In genomic region chr12:116309343-116309742, GRCh38 we compare ENCODE assay signal across 33 cellular contexts. TPM values are rescaled to one million over a fixed set of nuclear protein-coding genes. Genes with fewer than 3 reads are reported as not detected.
DNase-seq lines count a peak whose midpoint lies in the region; ATAC-seq, FAIRE-seq and TF ChIP-seq lines count a peak whose summit lies in the region.
"Had no signal": no experiment of that assay in that cellular context is flagged by ENCODE, and none has a peak within 500 bp of the region (broad histone marks: within the 10 kb centered on the region; RNA-seq: fewer than 3 reads in every experiment).

No MANE protein-coding gene starts in this region.

- H3K4me1 Mint-ChIP-seq in CD14-positive monocyte = peaks cover 16% of the 10 kb centered on the region
- H3K4me1 Mint-ChIP-seq: CD4-positive, alpha-beta memory T cell; CD8-positive, alpha-beta memory T cell had no signal

- no peak for TF ChIP-seq CTCF in HCT116 (IDR thresholded peaks at IDR 0.05 in 2 of 3, conservative IDR thresholded peaks at IDR 0.05 in 1 of 3; ENCODE audit: borderline replicate concordance in 1 of 3, insufficient read depth in 1 of 3, low read depth in 2 of 3, low read length in 2 of 3)
- TF ChIP-seq CTCF in HEK293 (tag by site-specific recombination; IDR thresholded peaks at IDR 0.05) = no peak
- no peak for TF ChIP-seq CTCF in K562 (IDR thresholded peaks at IDR 0.05 in 2 of 3, conservative IDR thresholded peaks at IDR 0.05 in 1 of 3; ENCODE audit: insufficient read depth in 2 of 3, low read depth in 1 of 3, low read length in 3 of 3)
- TF ChIP-seq CTCF in CD14-positive monocyte (IDR thresholded peaks at IDR 0.05) = no peak
- TF ChIP-seq CTCF in BE2C (IDR thresholded peaks at IDR 0.05; ENCODE audit: low read depth, low read length) = no peak

- no peaks in the 10 kb centered on the region for H3K27me3 ChIP-seq in HCT116 (ENCODE audit: insufficient read depth, low read length)
- no peaks in the 10 kb centered on the region for H3K27me3 ChIP-seq in K562 (ENCODE audit: control insufficient read depth in 2 of 2, insufficient read depth in 2 of 2, low read length in 2 of 2)
- H3K27me3 ChIP-seq in BE2C = no peaks in the 10 kb centered on the region
- H3K27me3 ChIP-seq: BLaER1; BLaER1 treated with 17β-estradiol and CSF1 and Interleukin-3, amounts not matched to agents 10 nM and 100 nM had no signal

- H3K9me2 ChIP-seq in HCT116 (ENCODE audit: insufficient read depth) = no peaks in the 10 kb centered on the region

- H3K9ac ChIP-seq in HCT116 (ENCODE audit: low read length) = no peak overlapping the region
- H3K9ac ChIP-seq in K562 (ENCODE audit: insufficient read depth in 1 of 2, low read depth in 2 of 2, low read length in 2 of 2) = no peak overlapping the region
- H3K9ac ChIP-seq: BLaER1; BLaER1 treated with 17β-estradiol and CSF1 and Interleukin-3, amounts not matched to agents 10 nM and 100 nM had no signal

- BruUV-seq in HCT116 (replicated peaks; lab: Mats Ljungman, UMichigan) (no TSS peak), K562 (replicated peaks; lab: Mats Ljungman, UMichigan) (no TSS peak)

- H3K4me3 ChIP-seq in HCT116 (replicated peaks in 1 of 2; ENCODE audit: low read depth in 1 of 2, low read length in 2 of 2) = no peak overlapping the region
- H3K4me3 ChIP-seq in HEK293 (ENCODE audit: low read depth, low read length) = no peak overlapping the region
- no peak overlapping the region for H3K4me3 ChIP-seq in K562
- no peak overlapping the region for H3K4me3 ChIP-seq in BE2C (ENCODE audit: low read depth, low read length)
- H3K4me3 ChIP-seq: A549; BLaER1; BLaER1 treated with 17β-estradiol and CSF1 and Interleukin-3, amounts not matched to agents 10 nM and 100 nM had no signal

- in situ Hi-C loops in K562 (cut with MboI) = no loop called here

- intact Hi-C loops in HCT116 (cut with micrococcal nuclease) = no loop called here
- intact Hi-C loops in K562 (cut with micrococcal nuclease) = no loop called here
- intact Hi-C loops in CD14-positive monocyte (cut with micrococcal nuclease) = loop anchor here in 1 of 2 donors (5.0 kb wide), 1 partner anchor 33 kb away; no protein-coding TSS in a partner anchor

- no peak overlapping the region for H3K27ac ChIP-seq in HCT116 (ENCODE audit: low read depth, low read length)
- no peak overlapping the region for H3K27ac ChIP-seq in HEK293 (ENCODE audit: extremely low read depth, low read depth, low read length)
- no peak overlapping the region for H3K27ac ChIP-seq in K562 (ENCODE audit: extremely low read depth, low read depth, low read length)
- H3K27ac ChIP-seq: 22Rv1; A549; BLaER1; BLaER1 treated with 17β-estradiol and CSF1 and Interleukin-3, amounts not matched to agents 10 nM and 100 nM; C4-2B had no signal

- ATAC-seq in HCT116 = no peak
- no peak for ATAC-seq in K562
- ATAC-seq: A549; CD8-positive, alpha-beta T cell had no signal

- CTCF ChIA-PET in HCT116 (lab: Charles Lee) = no interaction called here
- CTCF ChIA-PET in HEK293 (lab: Yijun Ruan, JAX) = no interaction called here
- CTCF ChIA-PET in K562 (lab: Yijun Ruan, JAX; ENCODE audit: low intra/inter-chr PET ratio) = no interaction called here

- peaks cover 0 to 5% (median 2%) of the 10 kb centered on the region in 7 donors for H3K9me3 Mint-ChIP-seq in CD14-positive monocyte

- TF ChIP-seq RAD21 in HCT116 (IDR thresholded peaks at IDR 0.05; ENCODE audit: low read depth) (no peak), K562 (CRISPR knock-in tag; conservative IDR thresholded peaks at IDR 0.05 in 1 of 2, IDR thresholded peaks at IDR 0.05 in 1 of 2) (no peak)

- RAD21 ChIA-PET in HCT116 (lab: Charles Lee; ENCODE audit: low non-redundant PET in 1 of 2, low total read pairs in 2 of 2, uncharacterized antibody in 2 of 2, unreplicated experiment in 2 of 2) = no interaction called here

- H3K79me2 ChIP-seq in HCT116 (ENCODE audit: insufficient read depth, low read length) (no peaks in the 10 kb centered on the region), K562 (ENCODE audit: control insufficient read depth, insufficient read depth, low read length) (no peaks in the 10 kb centered on the region)

- no peak for FAIRE-seq in K562 (lab: Jason Lieb, UNC)
- FAIRE-seq: A204.1, A549, D721Med, G401.6 had no signal

- H3K27ac Mint-ChIP-seq in CD14-positive monocyte = no peak overlapping the region
- H3K27ac Mint-ChIP-seq: B cell; CD4-positive, alpha-beta memory T cell; CD4-positive, alpha-beta T cell; CD4-positive, CD25-positive, alpha-beta regulatory T cell; CD8-positive, alpha-beta memory T cell; CD8-positive, alpha-beta T cell had no signal

- peaks cover 0 to 2% (median 0%) of the 10 kb centered on the region in 3 donors for H3K27me3 Mint-ChIP-seq in CD14-positive monocyte (ENCODE audit: low read depth in 3 of 3)
- H3K27me3 Mint-ChIP-seq: B cell; CD4-positive, alpha-beta T cell had no signal

- H2AFZ ChIP-seq in HCT116 (ENCODE audit: low read depth, low read length, poor library complexity, severe bottlenecking) = no peak overlapping the region
- H2AFZ ChIP-seq in K562 (ENCODE audit: low read depth, low read length) = no peak overlapping the region

- TF ChIP-seq POLR2A in HCT116 (IDR thresholded peaks at IDR 0.05; ENCODE audit: borderline replicate concordance, extremely low read depth, insufficient read depth, insufficient read length) (no peak), K562 (conservative IDR thresholded peaks at IDR 0.05) (no peak)

- H3K4me1 ChIP-seq in HCT116 (ENCODE audit: control insufficient read depth in 1 of 2, insufficient read depth in 2 of 2, low read length in 2 of 2) (no peaks in the 10 kb centered on the region), HEK293 (ENCODE audit: control insufficient read depth, insufficient read depth, low read length) (no peaks in the 10 kb centered on the region), K562 (replicated peaks in 1 of 2; ENCODE audit: control insufficient read depth in 2 of 2, insufficient read depth in 2 of 2, low read length in 2 of 2) (no peaks in the 10 kb centered on the region; a peak in 2 of 5 replicates), BE2C (0 out of 2 replicates have a peak, but pooled peaks cover 5% of the 10 kb centered on the region)
- H3K4me1 ChIP-seq: A549 had no signal

- POLR2A ChIA-PET in HCT116 (lab: Charles Lee) = no interaction called here
- POLR2A ChIA-PET in HEK293 (lab: Yijun Ruan, JAX) = no interaction called here
- POLR2A ChIA-PET in K562 (lab: Yijun Ruan, JAX) = no interaction called here

- no peak overlapping the region for H3K4me3 Mint-ChIP-seq in CD14-positive monocyte
- H3K4me3 Mint-ChIP-seq: B cell; CD4-positive, alpha-beta memory T cell; CD4-positive, alpha-beta T cell; CD4-positive, CD25-positive, alpha-beta regulatory T cell; CD8-positive, alpha-beta memory T cell; CD8-positive, alpha-beta T cell had no signal

- DNase-seq in HCT116 (ENCODE audit: low read depth, low spot score) = no peak
- no peak for DNase-seq in K562 (ENCODE audit: extremely low read depth in 1 of 4, low spot score in 3 of 4)
- DNase-seq in DMS153 (lab: John Stamatoyannopoulos, UW) = no peak
- DNase-seq in CD14-positive monocyte (ENCODE audit: low spot score) = no peak
- DNase-seq in BE2C = no peak
- DNase-seq: 8988T; ACHN; AML-193; C1 segment of cervical spinal cord; Caco-2; Calu3; CD4-positive, alpha-beta memory T cell; CD4-positive, alpha-beta T cell; CD4-positive, CD25-positive, alpha-beta regulatory T cell; CD8-positive, alpha-beta memory T cell; CD8-positive, alpha-beta T cell; COR-L47; DMS 273 treated with DMSO at 0.1 percent for 48 hours; DMS53; DMS79; DMS79 treated with DMSO at 0.1 percent for 48 hours; DND-41; EL had no signal

- H3K9me1 ChIP-seq in K562 (ENCODE audit: control insufficient read depth, insufficient read depth, low read length) = no peaks in the 10 kb centered on the region

- 58% methylated on average over 1 of the region's 1 CpG for whole genome bisulfite sequencing in K562 (ENCODE audit: insufficient coverage, low coverage, missing lambda C conversion rate)

- no peaks in the 10 kb centered on the region for H3K36me3 Mint-ChIP-seq in CD14-positive monocyte
- H3K36me3 Mint-ChIP-seq: CD4-positive, CD25-positive, alpha-beta regulatory T cell; CD8-positive, alpha-beta T cell had no signal

- H3K4me2 ChIP-seq in HCT116 (ENCODE audit: low read length) (no peak overlapping the region), K562 (ENCODE audit: insufficient read depth, low read length) (no peak overlapping the region)
- H3K4me2 ChIP-seq: A549; BLaER1; BLaER1 treated with 17β-estradiol and CSF1 and Interleukin-3, amounts not matched to agents 10 nM and 100 nM had no signal

- no peaks in the 10 kb centered on the region for H3K36me3 ChIP-seq in HCT116 (ENCODE audit: control insufficient read depth in 1 of 2, insufficient read depth in 2 of 2, low read length in 2 of 2)
- H3K36me3 ChIP-seq in HEK293 (ENCODE audit: control insufficient read depth in 2 of 2, insufficient read depth in 1 of 2, low read length in 2 of 2) = no peaks in the 10 kb centered on the region
- no peaks in the 10 kb centered on the region for H3K36me3 ChIP-seq in K562 (ENCODE audit: control insufficient read depth, insufficient read depth, low read length)
- no peaks in the 10 kb centered on the region for H3K36me3 ChIP-seq in BE2C
- H3K36me3 ChIP-seq: BLaER1; BLaER1 treated with 17β-estradiol and CSF1 and Interleukin-3, amounts not matched to agents 10 nM and 100 nM had no signal

- H4K20me1 ChIP-seq in HCT116 (ENCODE audit: insufficient read depth) (no peaks in the 10 kb centered on the region), K562 (replicated peaks; ENCODE audit: control insufficient read depth, insufficient read depth, low read length) (no peaks in the 10 kb centered on the region)
- H4K20me1 ChIP-seq: BLaER1; BLaER1 treated with 17β-estradiol and CSF1 and Interleukin-3, amounts not matched to agents 10 nM and 100 nM had no signal

- TF ChIP-seq EP300 in K562 (IDR thresholded peaks at IDR 0.05; ENCODE audit: low read length) = no peak

- H3K9me3 ChIP-seq in HCT116 (ENCODE audit: control insufficient read depth in 1 of 2, insufficient read depth in 1 of 2, low read depth in 1 of 2, low read length in 2 of 2) = peaks cover 0 to 5% of the 10 kb centered on the region in 2 experiments; a peak in 1 of 4 replicates
- no peaks in the 10 kb centered on the region for H3K9me3 ChIP-seq in HEK293 (ENCODE audit: control insufficient read depth, insufficient read depth, low read depth, low read length)
- H3K9me3 ChIP-seq in K562 (replicated peaks; ENCODE audit: control insufficient read depth, insufficient read depth, low read depth, low read length) = no peaks in the 10 kb centered on the region; the same call in 1 of the 2 replicates
- no peaks in the 10 kb centered on the region for H3K9me3 ChIP-seq in BE2C

RNA-seq across cellular contexts. Expression of gene MED13L, which starts 31.9 kb away (rescaled TPM):
- total RNA-seq in HCT116 (2021; ENCODE audit: unreplicated experiment) = 176 TPM
- 36.9 and 42.0 TPM in 2 replicates for polyA plus RNA-seq in HCT116 (2012)
- total RNA-seq in K562 (2011; cell fraction: chromatin; rRNA removed; ENCODE audit: low replicate concordance) = 259 and 607 TPM in 2 replicates
- 97.6 and 127 TPM in 2 replicates for total RNA-seq in K562 (2011; cell fraction: nucleolus; rRNA removed)
- 277 and 397 TPM in 2 replicates for total RNA-seq in K562 (2011; cell fraction: nucleoplasm; rRNA removed)
- 29.3 and 32.5 TPM in 2 replicates for total RNA-seq in K562 (2014; rRNA removed)
- 71.9 and 82.3 TPM in 2 replicates for total RNA-seq in K562 (2014; rRNA removed; fragmentation: Illumina TruSeq; extraction: Trizol)
- 70.1 and 70.8 TPM in 2 replicates for total RNA-seq in K562 (2015; rRNA removed; fragmentation: Illumina TruSeq; extraction: Trizol)
- total RNA-seq in K562 (2021) = 76.9 and 90.3 TPM in 2 replicates
- 45.8 and 48.0 TPM in 2 replicates for polyA plus RNA-seq in K562 (2011; rRNA removed)
- polyA plus RNA-seq in K562 (2011; cell fraction: cytosol; rRNA removed) = 26.1 and 36.3 TPM in 2 replicates
- 102 and 117 TPM in 2 replicates for polyA plus RNA-seq in K562 (2011; cell fraction: nucleus; rRNA removed)
- 29.2 and 39.4 TPM in 2 replicates for polyA plus RNA-seq in K562 (2012)
- polyA plus RNA-seq in K562 (2014; fragmentation: Illumina TruSeq; extraction: Trizol) = 34.0 and 36.9 TPM in 2 replicates
- polyA plus RNA-seq in K562 (2014; fragmentation: Nextera tagmentation; extraction: Ambion mirVana) = 10 to 100 TPM; 13.4 to 22.0 TPM
- 25.7 and 26.8 TPM in 2 replicates for polyA plus RNA-seq in K562 (2014; rRNA removed)
- 279 and 322 TPM in 2 replicates for polyA minus RNA-seq in K562 (2011; rRNA and poly(A)+ RNA removed)
- 59.1 and 73.6 TPM in 2 replicates for polyA minus RNA-seq in K562 (2011; cell fraction: cytosol; rRNA and poly(A)+ RNA removed)
- 174 and 313 TPM in 2 replicates for polyA minus RNA-seq in K562 (2011; cell fraction: nucleus; rRNA and poly(A)+ RNA removed)
- polyA plus RNA-seq in CD14-positive monocyte = 1 to 10 TPM; 4.4 to 7.5 TPM
- polyA plus RNA-seq in BE2C (2012; ENCODE audit: insufficient read depth, insufficient read length, low read depth) = 35.0 TPM
